In the genomic region with DNA sequence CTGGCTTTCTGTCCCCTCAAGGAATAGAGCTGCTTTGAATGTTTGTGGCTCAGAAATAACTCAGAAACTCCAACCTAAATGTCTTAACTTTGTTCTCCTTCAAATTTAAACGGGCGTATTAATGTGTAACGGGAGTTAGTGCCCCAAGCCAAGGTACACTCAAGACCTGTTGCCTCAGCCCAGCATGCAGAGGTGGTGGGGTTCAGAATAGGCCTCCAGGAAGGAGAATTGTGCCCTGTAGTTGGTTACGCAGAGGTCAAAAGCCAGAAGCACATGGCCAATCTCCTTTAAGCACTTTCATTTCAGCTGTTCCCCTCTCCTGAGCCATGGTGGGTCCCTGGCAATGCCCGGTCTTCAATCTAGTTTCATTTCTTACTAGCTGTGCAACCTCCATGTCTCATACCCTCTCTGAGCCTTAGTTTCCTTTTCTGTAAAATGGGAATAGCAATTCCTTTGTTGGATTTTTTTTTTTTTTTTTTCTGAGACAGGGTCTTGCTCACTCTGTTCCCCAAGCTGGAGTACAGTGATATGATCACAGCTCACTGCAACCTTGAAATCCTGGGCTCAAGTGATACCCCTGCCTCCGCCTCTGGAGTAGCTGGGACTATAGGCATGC, we compare ENCODE assay signal across 21 cellular contexts. TPM values are rescaled to one million over a fixed set of nuclear protein-coding genes. Genes with fewer than 3 reads are reported as not detected.
DNase-seq lines count a peak whose midpoint lies in the region; ATAC-seq, FAIRE-seq and TF ChIP-seq lines count a peak whose summit lies in the region.
"Had no signal": no experiment of that assay in that cellular context is flagged by ENCODE, and none has a peak within 500 bp of the region (broad histone marks: within the 10 kb centered on the region; RNA-seq: fewer than 3 reads in every experiment).

No MANE protein-coding gene starts in this region.

- WGBS in H1 (ENCODE audit: extremely low coverage in 1 of 2, insufficient coverage in 1 of 2, insufficient read length in 1 of 2, insufficient replicate concordance in 2 of 2, low coverage in 1 of 2, low lambda C conversion rate in 2 of 2, missing lambda C conversion rate in 1 of 2), 2 experiments, result 97% methylated on average over 5 of the region's 6 CpGs; no CpG with 5 or more reads in 1 of the 2 experiments
- 87 to 88% methylated on average over 6 of the region's 6 CpGs for WGBS in upper lobe of left lung, 2 donors

- TF ChIP-seq RAD21 in H1 (IDR thresholded peaks at IDR 0.05 in 1 of 2, conservative IDR thresholded peaks at IDR 0.05 in 1 of 2; ENCODE audit: low read depth in 2 of 2, low read length in 2 of 2), result no peak

- H3K23me2 ChIP-seq in H1 (ENCODE audit: low read depth, low read length), result peaks cover 6% of the 10 kb centered on the region; the same call in 1 of the 2 replicates

- peaks cover 2% of the 10 kb centered on the region; the same call in 1 of the 2 replicates for H3K79me1 ChIP-seq in H1 (ENCODE audit: low read depth, low read length)

- no peak overlapping the region for H3K4me3 ChIP-seq in H1 (ENCODE audit: extremely low read depth in 1 of 4, insufficient read depth in 2 of 4, low read depth in 3 of 4, low read length in 4 of 4)
- peak overlapping the region; percentile 1 for H3K4me3 ChIP-seq in lower lobe of right lung
- H3K4me3 ChIP-seq in upper lobe of left lung, result peak overlapping the region in 1 of 4 donors; percentile 60

- no peak overlapping the region for H3K9ac ChIP-seq in H1 (replicated peaks in 1 of 4; ENCODE audit: extremely low read depth in 1 of 4, low read depth in 3 of 4, low read length in 3 of 4)

- no peak overlapping the region for H4K91ac ChIP-seq in H1 (replicated peaks; ENCODE audit: insufficient read length, low read length)

- ATAC-seq in lower lobe of right lung, result no peak
- no peak for ATAC-seq in upper lobe of left lung (ENCODE audit: low FRiP score in 2 of 2)

- peaks cover 0 to 4% of the 10 kb centered on the region in 2 experiments; a peak in 1 of 4 replicates for H3K79me2 ChIP-seq in H1 (ENCODE audit: control insufficient read depth in 1 of 2, insufficient read depth in 2 of 2, low read length in 2 of 2)

- no peak overlapping the region for H2AK5ac ChIP-seq in H1 (ENCODE audit: low read depth, low read length)

- no peak overlapping the region for H2BK120ac ChIP-seq in H1 (replicated peaks; ENCODE audit: low read depth, low read length)

- CTCF ChIA-PET in H1 (lab: Charles Lee; ENCODE audit: partially characterized antibody), result interaction anchor here (0.6 to 6.4 kb wide), 3 partner anchors 13 to 1233 kb away, joined by 4 to 39 read pairs (median 9); no protein-coding TSS in a partner anchor
- CTCF ChIA-PET in activated CD4-positive, alpha-beta memory T cell treated with anti-CD3 and anti-CD28 coated beads, Interleukin-2, amount 10 ng/mL, durations not matched to agents 7 days and 5 days (lab: Charles Lee), result interaction anchor here (1.3 kb wide), 1 partner anchor 32 kb away, joined by 3 read pairs; no protein-coding TSS in a partner anchor

- H4K5ac ChIP-seq in H1 (ENCODE audit: insufficient read length, low read depth, low read length), result no peak overlapping the region

- peaks cover 41% of the 10 kb centered on the region for H3K4me1 Mint-ChIP-seq in HFFc6 (ENCODE audit: low read depth)
- peaks cover 13% of the 10 kb centered on the region for H3K4me1 Mint-ChIP-seq in activated CD4-positive, alpha-beta memory T cell treated with anti-CD3 and anti-CD28 coated beads, Interleukin-2, amount 10 ng/mL, durations not matched to agents 7 days and 5 days

- DNase-seq in HFFc6 (no peak), H1 (ENCODE audit: low read depth in 1 of 2, low spot score in 2 of 2) (no peak), lower lobe of right lung (no peak), upper lobe of left lung (peak in 1 of 2 donors; percentile 34), GM10266 (ENCODE audit: extremely low spot score) (no peak), MV-4-11 (lab: John Stamatoyannopoulos, UW) (no peak)
- DNase-seq in activated CD4-positive, alpha-beta memory T cell treated with anti-CD3 and anti-CD28 coated beads, Interleukin-2, amount 10 ng/mL, durations not matched to agents 7 days and 5 days, result no peak
- DNase-seq: BE2C; Calu3; CD4-positive, alpha-beta memory T cell; H7; NCI-H1417 treated with DMSO at 0.1 percent for 48 hours; NCI-H1930; NCI-H2171; NCI-H446; NCI-H69; NK-92 treated with Interleukin-12 subunit alpha and Interleukin-12 subunit beta, amount 100 ng/mL, for 24 hours had no signal

- TF ChIP-seq EP300 in H1 (IDR thresholded peaks at IDR 0.05; ENCODE audit: borderline replicate concordance in 1 of 2, low read depth in 2 of 2, low read length in 2 of 2) (no peak), upper lobe of left lung (IDR thresholded peaks at IDR 0.05) (no peak)

- peak overlapping the region; percentile 34 for H3K27ac Mint-ChIP-seq in HFFc6
- H3K27ac Mint-ChIP-seq in activated CD4-positive, alpha-beta memory T cell treated with anti-CD3 and anti-CD28 coated beads, Interleukin-2, amount 10 ng/mL, durations not matched to agents 7 days and 5 days, result no peak overlapping the region
- H3K27ac Mint-ChIP-seq: CD4-positive, alpha-beta memory T cell had no signal

- no peak overlapping the region for H3K4ac ChIP-seq in H1 (replicated peaks; ENCODE audit: insufficient read length, low read depth, low read length)

- no peak overlapping the region for H3K18ac ChIP-seq in H1 (ENCODE audit: extremely low read depth, low read length)

- H3K27me3 Mint-ChIP-seq in HFFc6 (ENCODE audit: insufficient read depth), result peaks cover 4% of the 10 kb centered on the region
- H3K27me3 Mint-ChIP-seq in activated CD4-positive, alpha-beta memory T cell treated with anti-CD3 and anti-CD28 coated beads, Interleukin-2, amount 10 ng/mL, durations not matched to agents 7 days and 5 days, result peaks cover 17% of the 10 kb centered on the region

- peaks cover 22% of the 10 kb centered on the region; the same call in 1 of the 2 replicates for H3K36me3 Mint-ChIP-seq in HFFc6 (ENCODE audit: low read depth)
- no peaks in the 10 kb centered on the region for H3K36me3 Mint-ChIP-seq in activated CD4-positive, alpha-beta memory T cell treated with anti-CD3 and anti-CD28 coated beads, Interleukin-2, amount 10 ng/mL, durations not matched to agents 7 days and 5 days (ENCODE audit: low read depth)
- H3K36me3 Mint-ChIP-seq: CD4-positive, alpha-beta memory T cell had no signal

- H3K56ac ChIP-seq in H1 (replicated peaks; ENCODE audit: insufficient read length, low read depth, low read length), result no peak overlapping the region

- no peak for TF ChIP-seq CTCF in HFFc6 (IDR thresholded peaks at IDR 0.05)
- no peak for TF ChIP-seq CTCF in H1 (IDR thresholded peaks at IDR 0.05; ENCODE audit: control extremely low read depth in 1 of 3, insufficient read depth in 1 of 3, low read depth in 1 of 3, low read length in 3 of 3)
- no peak for TF ChIP-seq CTCF in lower lobe of right lung (IDR thresholded peaks at IDR 0.05)
- no peak for TF ChIP-seq CTCF in upper lobe of left lung (IDR thresholded peaks at IDR 0.05)
- TF ChIP-seq CTCF in GM10266 (IDR thresholded peaks at IDR 0.05; ENCODE audit: control insufficient read depth, insufficient read depth, low read depth, missing control alignments), result no peak

- H2BK15ac ChIP-seq in H1 (ENCODE audit: low read length), result no peak overlapping the region

- H3K27me3 ChIP-seq in H1 (replicated peaks in 1 of 4; ENCODE audit: control insufficient read depth in 3 of 4, extremely low read depth in 1 of 4, insufficient read depth in 3 of 4, low read length in 3 of 4) (no peaks in the 10 kb centered on the region; a peak in 1 of 7 replicates), lower lobe of right lung (ENCODE audit: low read depth) (no peaks in the 10 kb centered on the region), upper lobe of left lung (no peaks in the 10 kb centered on the region)
- H3K27me3 ChIP-seq: BE2C had no signal

- no peak overlapping the region for H2AFZ ChIP-seq in H1 (ENCODE audit: low read length)

- H2BK20ac ChIP-seq in H1 (ENCODE audit: low read length), result no peak overlapping the region

- H3K23ac ChIP-seq in H1 (ENCODE audit: insufficient read length), result no peak overlapping the region

- H3K14ac ChIP-seq in H1 (ENCODE audit: insufficient read length), result no peak overlapping the region

- H3K36me3 ChIP-seq in H1 (ENCODE audit: control insufficient read depth in 2 of 4, insufficient read depth in 4 of 4, low read length in 3 of 4) (peaks cover 0 to 13% (median 2%) of the 10 kb centered on the region in 4 experiments; a peak in 2 of 8 replicates), lower lobe of right lung (peaks cover 39% of the 10 kb centered on the region), upper lobe of left lung (peaks cover 0 to 31% (median 19%) of the 10 kb centered on the region in 4 donors)
- H3K36me3 ChIP-seq: BE2C had no signal

- no peak overlapping the region for H3K4me2 ChIP-seq in H1 (ENCODE audit: insufficient read depth in 1 of 2, low read depth in 2 of 2, low read length in 2 of 2)

- POLR2A ChIA-PET in H1 (lab: Charles Lee; ENCODE audit: partially characterized antibody), result interaction anchor here (1.6 to 57.4 kb wide), 2 partner anchors 9 to 30 kb away, joined by 5 to 1995 read pairs; a partner anchor contains a TSS
- POLR2A ChIA-PET in activated CD4-positive, alpha-beta memory T cell treated with anti-CD3 and anti-CD28 coated beads, Interleukin-2, amount 10 ng/mL, durations not matched to agents 7 days and 5 days (lab: Charles Lee), result interaction anchor here (0.7 kb wide), 1 partner anchor 18 kb away, joined by 3 read pairs; no protein-coding TSS in a partner anchor

- H3K9me3 ChIP-seq in H1 (ENCODE audit: insufficient read depth in 2 of 2, low read depth in 1 of 2, low read length in 1 of 2) (no peaks in the 10 kb centered on the region), lower lobe of right lung (no peaks in the 10 kb centered on the region), upper lobe of left lung (no peaks in the 10 kb centered on the region)
- H3K9me3 ChIP-seq: BE2C had no signal

- no peak for FAIRE-seq in H1 (lab: Jason Lieb, UNC)
- FAIRE-seq: GM18507, HTR-8/SVneo had no signal

- no peak overlapping the region for H3K27ac ChIP-seq in H1 (ENCODE audit: low read depth, low read length)
- no peak overlapping the region for H3K27ac ChIP-seq in lower lobe of right lung
- H3K27ac ChIP-seq in upper lobe of left lung, result peak overlapping the region; percentile 1 to 93 (median 50)
- H3K27ac ChIP-seq: HL-60, RWPE1 had no signal

- H3K4me3 Mint-ChIP-seq in HFFc6, result peak overlapping the region; percentile 24; the same call in 1 of the 2 replicates
- H3K4me3 Mint-ChIP-seq in activated CD4-positive, alpha-beta memory T cell treated with anti-CD3 and anti-CD28 coated beads, Interleukin-2, amount 10 ng/mL, durations not matched to agents 7 days and 5 days, result no peak overlapping the region
- H3K4me3 Mint-ChIP-seq: CD4-positive, alpha-beta memory T cell had no signal

- no peaks in the 10 kb centered on the region for H3K9me3 Mint-ChIP-seq in HFFc6
- H3K9me3 Mint-ChIP-seq in activated CD4-positive, alpha-beta memory T cell treated with anti-CD3 and anti-CD28 coated beads, Interleukin-2, amount 10 ng/mL, durations not matched to agents 7 days and 5 days, result no peaks in the 10 kb centered on the region

- no peak overlapping the region for H2BK12ac ChIP-seq in H1 (ENCODE audit: low read depth, low read length)

- intact Hi-C loops in lower lobe of right lung (cut with DNase I), result no loop called here

- peaks cover 3 to 13% (median 10%) of the 10 kb centered on the region in 4 experiments for H3K4me1 ChIP-seq in H1 (replicated peaks in 1 of 4; ENCODE audit: control insufficient read depth in 3 of 4, insufficient read depth in 4 of 4, low read length in 3 of 4)
- peaks cover 29% of the 10 kb centered on the region for H3K4me1 ChIP-seq in lower lobe of right lung
- H3K4me1 ChIP-seq in upper lobe of left lung, result peaks cover 4 to 42% (median 23%) of the 10 kb centered on the region in 4 donors
- H3K4me1 ChIP-seq: BE2C had no signal

- no peaks in the 10 kb centered on the region for H4K20me1 ChIP-seq in H1 (replicated peaks in 1 of 2; ENCODE audit: control insufficient read depth in 1 of 2, insufficient read depth in 2 of 2, low read length in 2 of 2)

- no peak overlapping the region; the same call in 1 of the 2 replicates for H2BK5ac ChIP-seq in H1 (ENCODE audit: low read depth, low read length)

- H4K8ac ChIP-seq in H1 (ENCODE audit: extremely low read depth, insufficient read depth, low read length), result peak overlapping the region; percentile 74; the same call in 1 of the 2 replicates

- TF ChIP-seq POLR2A in H1 (IDR thresholded peaks at IDR 0.05; ENCODE audit: control extremely low read depth in 1 of 2, low read depth in 2 of 2, low read length in 2 of 2), result no peak
- TF ChIP-seq POLR2A in upper lobe of left lung (IDR thresholded peaks at IDR 0.05), result peak in 1 of 4 donors; percentile 6

RNA-seq across cellular contexts. Expression of a gene that starts 4.2 kb away (rescaled TPM):
- total RNA-seq in HFFc6 (2021; fragmentation: NEBNext Ultra II Directional; extraction: Animal tissue kit (Norgen Biotek cat#: 25700)), result 100 to 1,000 TPM in 1 of 6 experiments, 10 to 100 TPM in 5; 51.2 to 117 (median 56.2) TPM
- total RNA-seq in H1 (2021; fragmentation: NEBNext Ultra II Directional; extraction: Animal tissue kit (Norgen Biotek cat#: 25700)), result 25.0 and 25.7 TPM in 2 replicates
- polyA plus RNA-seq in H1 (2011; rRNA removed), result 39.2 and 41.6 TPM in 2 replicates
- polyA plus RNA-seq in H1 (2011; cell fraction: cytosol; rRNA removed), result 28.6 TPM
- 19.6 TPM for polyA plus RNA-seq in H1 (2011; cell fraction: nucleus; rRNA removed)
- polyA plus RNA-seq in H1 (2012, experiment 1 of 2), result 20.2 to 27.4 TPM (median 24.8 TPM) in 4 replicates
- 29.7 TPM for polyA plus RNA-seq in H1 (2012, experiment 2 of 2)
- 23.9 TPM for polyA plus RNA-seq in H1 (2013, experiment 1 of 2)
- polyA plus RNA-seq in H1 (2013, experiment 2 of 2), result 27.9 TPM
- 8.0 and 8.7 TPM in 2 replicates for polyA minus RNA-seq in H1 (2011; rRNA and poly(A)+ RNA removed)
- 7.7 TPM for polyA minus RNA-seq in H1 (2011; cell fraction: cytosol; rRNA and poly(A)+ RNA removed)
- polyA minus RNA-seq in H1 (2011; cell fraction: nucleus; rRNA and poly(A)+ RNA removed), result 9.2 TPM
- total RNA-seq in lower lobe of right lung, result 68.3 TPM
- total RNA-seq in upper lobe of left lung, result 100 to 1,000 TPM in 1 of 6 donors, 10 to 100 TPM in 5; 22.0 to 306 (median 77.9) TPM
- 1 to 10 TPM; 2.4 to 2.9 TPM for total RNA-seq in activated CD4-positive, alpha-beta memory T cell treated with anti-CD3 and anti-CD28 coated beads, Interleukin-2, amount 10 ng/mL, durations not matched to agents 7 days and 5 days

RNA-seq across cellular contexts. Expression of a gene that starts 14.9 kb away (rescaled TPM):
- 10 to 100 TPM; 41.1 to 96.3 (median 79.9) TPM for total RNA-seq in HFFc6 (2021; fragmentation: NEBNext Ultra II Directional; extraction: Animal tissue kit (Norgen Biotek cat#: 25700))
- total RNA-seq in H1 (2021; fragmentation: NEBNext Ultra II Directional; extraction: Animal tissue kit (Norgen Biotek cat#: 25700)), result 297 and 305 TPM in 2 replicates
- 210 and 243 TPM in 2 replicates for polyA plus RNA-seq in H1 (2011; rRNA removed)
- 212 TPM for polyA plus RNA-seq in H1 (2011; cell fraction: cytosol; rRNA removed)
- polyA plus RNA-seq in H1 (2011; cell fraction: nucleus; rRNA removed), result 524 TPM
- polyA plus RNA-seq in H1 (2012, experiment 1 of 2), result 221 to 290 TPM (median 254 TPM) in 4 replicates
- 144 TPM for polyA plus RNA-seq in H1 (2012, experiment 2 of 2)
- 120 TPM for polyA plus RNA-seq in H1 (2013, experiment 1 of 2)
- 108 TPM for polyA plus RNA-seq in H1 (2013, experiment 2 of 2)
- polyA minus RNA-seq in H1 (2011; rRNA and poly(A)+ RNA removed), result 447 and 449 TPM in 2 replicates
- polyA minus RNA-seq in H1 (2011; cell fraction: cytosol; rRNA and poly(A)+ RNA removed), result 271 TPM
- 249 TPM for polyA minus RNA-seq in H1 (2011; cell fraction: nucleus; rRNA and poly(A)+ RNA removed)
- total RNA-seq in lower lobe of right lung (25.7 TPM), upper lobe of left lung (10 to 100 TPM in 5 of 6 donors, 1 to 10 TPM in 1; 9.8 to 34.4 (median 20.2) TPM)
- 100 to 1,000 TPM; 190 to 195 TPM for total RNA-seq in activated CD4-positive, alpha-beta memory T cell treated with anti-CD3 and anti-CD28 coated beads, Interleukin-2, amount 10 ng/mL, durations not matched to agents 7 days and 5 days

Comparison
In these comparisons a context has a peak if more than half of its experiments do, and no peak if none do; other contexts are left out.
1. H3K27ac ChIP-seq: peak in upper lobe of left lung (4 of 4); none in H1 (single experiment) and lower lobe of right lung (single experiment).